Comparison of ENCODE assay signal across 23 cellular contexts in the genomic region with DNA sequence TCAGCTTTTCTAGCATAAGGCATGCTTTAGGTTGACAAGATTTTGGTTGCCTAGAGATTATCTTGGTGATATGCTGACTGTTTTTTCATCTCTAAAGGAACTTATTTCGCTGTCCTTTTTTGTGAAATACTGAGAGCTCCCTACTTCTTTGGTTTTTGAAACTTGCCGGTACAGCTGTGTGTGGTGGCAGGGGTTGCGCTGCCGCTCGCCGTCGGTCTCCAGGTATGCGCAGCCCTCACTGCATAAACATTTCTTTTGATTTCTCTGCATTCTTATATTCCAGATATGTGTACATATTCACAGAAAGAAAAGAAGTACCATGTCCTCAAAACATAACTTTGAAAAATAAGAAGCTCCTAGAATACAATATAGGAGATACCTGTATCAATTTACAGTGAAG.
"Had no signal": no experiment of that assay in that cellular context is flagged by ENCODE, and none has a peak within 500 bp of the region (broad histone marks: within the 10 kb centered on the region; RNA-seq: fewer than 3 reads in every experiment).

No MANE protein-coding gene starts in this region.

- H3K27me3 Mint-ChIP-seq: naive thymus-derived CD8-positive, alpha-beta T cell had no signal

- H3K4me3 ChIP-seq: coronary artery, dorsolateral prefrontal cortex, esophagus squamous epithelium, gastrocnemius medialis, heart right ventricle, left lung, lower lobe of right lung had no signal

- H3K9me3 ChIP-seq: gastrocnemius medialis had no signal

- DNase-seq: dermis blood vessel endothelial cell; dorsolateral prefrontal cortex; effector CD4-positive, alpha-beta T cell; effector memory CD4-positive, alpha-beta T cell; erythroblast; esophagus squamous epithelium; foreskin fibroblast; foreskin melanocyte; gastrocnemius medialis; glutamatergic neuron; head of caudate nucleus; heart right ventricle; hippocampal formation; left cardiac atrium; left lung; left ventricle myocardium superior; lower lobe of right lung; mesenchymal stem cell; midbrain; naive thymus-derived CD8-positive, alpha-beta T cell had no signal

- H3K4me3 Mint-ChIP-seq: naive thymus-derived CD8-positive, alpha-beta T cell had no signal

- H3K4me1 ChIP-seq: esophagus squamous epithelium, gastrocnemius medialis, left lung, lower lobe of right lung had no signal

- H3K27me3 ChIP-seq: dorsolateral prefrontal cortex, esophagus squamous epithelium, gastrocnemius medialis, left lung had no signal

- H3K27ac Mint-ChIP-seq: naive thymus-derived CD8-positive, alpha-beta T cell had no signal

- ATAC-seq: esophagus mucosa; gastrocnemius medialis; heart right ventricle; left cardiac atrium; left lung; left ventricle myocardium superior; lower lobe of right lung; naive thymus-derived CD8-positive, alpha-beta T cell had no signal

- H3K36me3 ChIP-seq: esophagus squamous epithelium, gastrocnemius medialis, heart right ventricle, left lung, lower lobe of right lung had no signal

- H3K27ac ChIP-seq: coronary artery, epithelial cell of prostate, esophagus squamous epithelium, gastrocnemius medialis, heart right ventricle, left lung, lower lobe of right lung had no signal
